ENCODE assay signal across 28 cellular contexts in the genomic region with DNA sequence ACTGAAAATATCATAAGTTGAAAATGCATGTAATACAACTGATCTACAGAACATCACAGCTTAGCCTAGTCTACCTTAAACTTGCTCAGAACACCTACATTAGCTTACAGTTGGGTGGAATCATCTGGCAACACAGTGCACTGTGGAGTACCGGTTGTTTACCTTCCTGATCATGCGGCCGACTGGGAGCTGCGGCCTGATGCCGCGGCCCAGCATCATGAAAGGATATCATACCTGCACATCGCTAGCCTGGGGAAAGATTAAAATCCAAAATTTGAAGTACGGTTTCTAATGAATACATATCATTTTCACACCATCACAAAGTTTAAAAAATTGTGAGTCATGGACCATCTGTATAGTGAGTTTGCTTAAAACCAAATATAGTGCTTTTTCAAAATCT. TPM values are rescaled to one million over a fixed set of nuclear protein-coding genes. Genes with fewer than 3 reads are reported as not detected.
"Had no signal": no experiment of that assay in that cellular context is flagged by ENCODE, and none has a peak within 500 bp of the region (broad histone marks: within the 10 kb centered on the region; RNA-seq: fewer than 3 reads in every experiment).

No MANE protein-coding gene starts in this region.

- H3K27ac ChIP-seq: body of pancreas, cardiac muscle cell, prostate gland, testis had no signal

- H3K27me3 Mint-ChIP-seq: activated B cell treated with CpG ODN at 0.5 μM for 24 hours; activated CD8-positive, alpha-beta memory T cell treated with anti-CD3 and anti-CD28 coated beads, Interleukin-2, amount 10 ng/mL, durations not matched to agents 7 days and 5 days; activated CD8-positive, alpha-beta T cell treated with anti-CD3 and anti-CD28 coated beads for 36 hours; activated naive CD8-positive, alpha-beta T cell treated with anti-CD3 and anti-CD28 coated beads, Interleukin-2, amount 50 U/mL, for 24 hours; T-helper 17 cell had no signal

- H3K4me3 Mint-ChIP-seq: activated B cell treated with CpG ODN at 0.5 μM for 24 hours; activated CD4-positive, alpha-beta T cell treated with anti-CD3 and anti-CD28 coated beads, Interleukin-2, amount 10 ng/mL, durations not matched to agents 24 days and 14 days; activated CD8-positive, alpha-beta memory T cell treated with anti-CD3 and anti-CD28 coated beads, Interleukin-2, amount 10 ng/mL, durations not matched to agents 7 days and 5 days; activated CD8-positive, alpha-beta T cell treated with anti-CD3 and anti-CD28 coated beads for 36 hours; activated naive CD8-positive, alpha-beta T cell treated with anti-CD3 and anti-CD28 coated beads, Interleukin-2, amount 50 U/mL, for 24 hours; natural killer cell; stimulated activated effector memory CD8-positive, alpha-beta T cell treated with anti-CD3 and anti-CD28 coated beads, Interleukin-12 subunit alpha, Interleukin-12 subunit beta, amount 100 ng/mL, for 72 hours; T-helper 17 cell had no signal

- ATAC-seq: body of pancreas had no signal

- H3K4me3 ChIP-seq: body of pancreas, cardiac muscle cell, prostate gland, testis had no signal

- H3K36me3 ChIP-seq: cardiac muscle cell, left lung, prostate gland, upper lobe of left lung had no signal

- H3K9me3 ChIP-seq: body of pancreas, left lung, prostate gland, testis, upper lobe of left lung had no signal

- DNase-seq: activated B cell treated with CpG ODN at 0.5 μM for 24 hours; activated CD8-positive, alpha-beta memory T cell treated with anti-CD3 and anti-CD28 coated beads, Interleukin-2, amount 10 ng/mL, durations not matched to agents 7 days and 5 days; activated CD8-positive, alpha-beta T cell treated with anti-CD3 and anti-CD28 coated beads for 36 hours; activated effector memory CD4-positive, alpha-beta T cell treated with anti-CD3 and anti-CD28 coated beads, Interleukin-2, amount 50 U/mL, for 16 hours; activated naive CD4-positive, alpha-beta T cell treated with anti-CD3 and anti-CD28 coated beads, Interleukin-2, amount 50 U/mL, for 16 hours; activated naive CD8-positive, alpha-beta T cell treated with anti-CD3 and anti-CD28 coated beads, Interleukin-2, amount 50 U/mL, for 24 hours; activated T-cell treated with anti-CD3 and anti-CD28 coated beads for 4 hours; body of pancreas; foreskin fibroblast; left lung; natural killer cell; right cardiac atrium; stimulated activated CD4-positive, alpha-beta T cell treated with anti-CD3 and anti-CD28 coated beads, Interleukin-1b, Interleukin-23, amount 100 ng/mL, for 48 hours; SW 1271; T-helper 17 cell; testis had no signal

- H3K27ac Mint-ChIP-seq: activated B cell treated with CpG ODN at 0.5 μM for 24 hours; activated CD4-positive, alpha-beta T cell treated with anti-CD3 and anti-CD28 coated beads, Interleukin-2, amount 10 ng/mL, durations not matched to agents 24 days and 14 days; activated CD8-positive, alpha-beta memory T cell treated with anti-CD3 and anti-CD28 coated beads, Interleukin-2, amount 10 ng/mL, durations not matched to agents 7 days and 5 days; activated CD8-positive, alpha-beta T cell treated with anti-CD3 and anti-CD28 coated beads for 36 hours; activated naive CD8-positive, alpha-beta T cell treated with anti-CD3 and anti-CD28 coated beads, Interleukin-2, amount 50 U/mL, for 24 hours; natural killer cell; stimulated activated effector memory CD8-positive, alpha-beta T cell treated with anti-CD3 and anti-CD28 coated beads, Interleukin-12 subunit alpha, Interleukin-12 subunit beta, amount 100 ng/mL, for 72 hours; T-helper 17 cell had no signal

- H3K27me3 ChIP-seq: body of pancreas, cardiac muscle cell, left lung, testis, upper lobe of left lung had no signal

- H3K4me1 ChIP-seq: prostate gland, testis had no signal

- H3K9me3 Mint-ChIP-seq: activated B cell treated with CpG ODN at 0.5 μM for 24 hours; activated CD8-positive, alpha-beta T cell treated with anti-CD3 and anti-CD28 coated beads for 36 hours; activated naive CD8-positive, alpha-beta T cell treated with anti-CD3 and anti-CD28 coated beads, Interleukin-2, amount 50 U/mL, for 24 hours; natural killer cell; stimulated activated effector memory CD8-positive, alpha-beta T cell treated with anti-CD3 and anti-CD28 coated beads, Interleukin-12 subunit alpha, Interleukin-12 subunit beta, amount 100 ng/mL, for 72 hours had no signal

RNA-seq across cellular contexts. Expression of gene IFNB1, which starts 48.1 kb away (rescaled TPM):
- total RNA-seq: activated B cell treated with CpG ODN at 0.5 μM for 24 hours; activated CD4-positive, alpha-beta T cell treated with anti-CD3 and anti-CD28 coated beads, Interleukin-2, amount 10 ng/mL, durations not matched to agents 24 days and 14 days; body of pancreas; cardiac muscle cell; chondrocyte; epithelial cell of proximal tubule; glomerular endothelial cell; kidney epithelial cell; left lung; lung microvascular endothelial cell; natural killer cell; osteocyte; prostate gland; right cardiac atrium; T-helper 17 cell; testis; upper lobe of left lung had no signal
- polyA plus RNA-seq: cardiac muscle cell, fibroblast of lung, right cardiac atrium had no signal
